Comparison of ENCODE assay signal across 8 cellular contexts in genomic region chr18:24426073-24426397, GRCh38. TPM values are rescaled to one million over a fixed set of nuclear protein-coding genes. Genes with fewer than 3 reads are reported as not detected.
DNase-seq lines count a peak whose midpoint lies in the region; ATAC-seq and TF ChIP-seq lines count a peak whose summit lies in the region.

No MANE protein-coding gene starts in this region.

- no peak overlapping the region for H3K14ac ChIP-seq in neuronal stem cell (ENCODE audit: low read length)

- peaks cover 0 to 12% (median 5%) of the 10 kb centered on the region in 7 donors for H3K9me3 Mint-ChIP-seq in CD14-positive monocyte

- in situ Hi-C loops in Panc1 (cut with HindIII; ENCODE audit: low pct_unique_long_range_greater_than_20kb, low sequenced_read_pairs) = no loop called here

- TF ChIP-seq CTCF in CD14-positive monocyte (IDR thresholded peaks at IDR 0.05) = no peak
- no peak for TF ChIP-seq CTCF in Panc1 (IDR thresholded peaks at IDR 0.05)

- H3K9ac ChIP-seq in neuronal stem cell (ENCODE audit: low read depth, low read length, poor library complexity) = peak overlapping the region; percentile 50

- peak overlapping the region; percentile 92 for H3K23ac ChIP-seq in neuronal stem cell (ENCODE audit: low read depth, low read length, poor library complexity)

- WGBS in neuronal stem cell (ENCODE audit: extremely low coverage in 2 of 2, insufficient read length in 2 of 2, insufficient replicate concordance in 1 of 2), 2 donors = no CpG with 5 or more reads among the region's 11 CpGs

- H3K27ac Mint-ChIP-seq in CD14-positive monocyte = peak overlapping the region in 6 of 7 donors; percentile 9 to 92 (median 86)

- H3K18ac ChIP-seq in neuronal stem cell (ENCODE audit: low read length) = peak overlapping the region; percentile 98

- H2BK15ac ChIP-seq in neuronal stem cell (ENCODE audit: low read length) = no peak overlapping the region

- intact Hi-C loops in CD14-positive monocyte (cut with micrococcal nuclease) = no loop called here
- intact Hi-C loops in Panc1 (cut with micrococcal nuclease; ENCODE audit: unreplicated experiment) = loop anchor here (5.0 kb wide), 1 partner anchor 194 kb away; no protein-coding TSS in a partner anchor

- H3K36me3 Mint-ChIP-seq in CD14-positive monocyte = peaks cover 10 to 13% of the 10 kb centered on the region in 2 donors

- H2BK120ac ChIP-seq in neuronal stem cell (ENCODE audit: low read depth, low read length) = no peak overlapping the region

- peak overlapping the region; percentile 90 to 95 for H3K4me3 Mint-ChIP-seq in CD14-positive monocyte

- H3K9me3 ChIP-seq in Panc1 (ENCODE audit: control insufficient read depth, insufficient read depth, low read depth, low read length) (peaks cover 4% of the 10 kb centered on the region; the same call in 1 of the 2 replicates), neuronal stem cell (replicated peaks in 1 of 2; ENCODE audit: control insufficient read depth in 2 of 2, insufficient read depth in 1 of 2, low read depth in 1 of 2, low read length in 2 of 2) (no peaks in the 10 kb centered on the region)

- H4K8ac ChIP-seq in neuronal stem cell (ENCODE audit: low read depth, low read length) = no peak overlapping the region

- peaks cover 6 to 12% (median 7%) of the 10 kb centered on the region in 3 donors for H3K27me3 Mint-ChIP-seq in CD14-positive monocyte (ENCODE audit: low read depth in 3 of 3)

- H3K4ac ChIP-seq in neuronal stem cell (ENCODE audit: low read length) = no peak overlapping the region

- peak overlapping the region; percentile 70 to 72 for H3K4me3 ChIP-seq in Panc1 (ENCODE audit: low read depth in 2 of 2, low read length in 2 of 2)
- peak overlapping the region; percentile 75 to 78 for H3K4me3 ChIP-seq in neuronal stem cell (ENCODE audit: low read length in 2 of 2)

- H3K27me3 ChIP-seq in Panc1 (ENCODE audit: control insufficient read depth, insufficient read depth, low read length) (peaks cover 4% of the 10 kb centered on the region), neuronal stem cell (ENCODE audit: control insufficient read depth in 3 of 3, insufficient read depth in 3 of 3, low read depth in 1 of 3, low read length in 3 of 3) (peaks cover 0 to 20% (median 0%) of the 10 kb centered on the region in 3 experiments)

- TSS peak; percentile 98 for BruUV-seq in Panc1 (replicated peaks; lab: Mats Ljungman, UMichigan)

- POLR2A ChIA-PET in Panc1 (lab: Charles Lee) = no interaction called here

- ATAC-seq in Panc1 (no peak), HG02588 (IDR thresholded peaks at IDR 0.05; ENCODE audit: unreplicated experiment) (no peak)

- CTCF ChIA-PET in Panc1 (lab: Charles Lee) = no interaction called here

- peak overlapping the region; percentile 91 for H2AFZ ChIP-seq in neuronal stem cell (ENCODE audit: low read length)

- H4K91ac ChIP-seq in neuronal stem cell (ENCODE audit: low read depth, low read length, poor library complexity) = no peak overlapping the region

- no peaks in the 10 kb centered on the region for H3K79me1 ChIP-seq in neuronal stem cell (ENCODE audit: low read depth, low read length)

- no peak for DNase-seq in CD14-positive monocyte (ENCODE audit: low spot score)
- DNase-seq in Panc1 (ENCODE audit: low read depth, low spot score) = no peak
- DNase-seq in epithelial cell of prostate (ENCODE audit: low read depth, low spot score) = no peak
- DNase-seq in neuronal stem cell (ENCODE audit: low spot score) = no peak
- no peak for DNase-seq in midbrain (lab: John Stamatoyannopoulos, UW)
- DNase-seq in NCI-H1930 (lab: John Stamatoyannopoulos, UW) = no peak
- no peak for DNase-seq in dedifferentiated amniotic fluid mesenchymal stem cell (ENCODE audit: extremely low spot score)

- H3K4me2 ChIP-seq in neuronal stem cell (ENCODE audit: insufficient read depth, low read length, poor library complexity, severe bottlenecking) = peak overlapping the region; percentile 67

- peaks cover 16% of the 10 kb centered on the region for H3K4me1 Mint-ChIP-seq in CD14-positive monocyte

- no peak overlapping the region for H2AK5ac ChIP-seq in neuronal stem cell (ENCODE audit: low read depth, low read length)

- no peak overlapping the region for H2BK12ac ChIP-seq in neuronal stem cell (ENCODE audit: low read length)

- H3K4me1 ChIP-seq in Panc1 (ENCODE audit: control insufficient read depth, insufficient read depth, low read length) (peaks cover 4% of the 10 kb centered on the region; the same call in 1 of the 2 replicates), neuronal stem cell (ENCODE audit: control insufficient read depth in 2 of 2, insufficient read depth in 1 of 2, low read depth in 1 of 2, low read length in 2 of 2) (no peaks in the 10 kb centered on the region)

- peak overlapping the region; percentile 92 for H3K27ac ChIP-seq in Panc1 (ENCODE audit: low read length)
- H3K27ac ChIP-seq in epithelial cell of prostate = peak overlapping the region; percentile 72
- H3K27ac ChIP-seq in neuronal stem cell (replicated peaks; ENCODE audit: low read length) = peak overlapping the region; percentile 94

- H3K36me3 ChIP-seq in Panc1 (ENCODE audit: control insufficient read depth, insufficient read depth, low read length) = peaks cover 3% of the 10 kb centered on the region
- peaks cover 0 to 24% of the 10 kb centered on the region in 2 donors for H3K36me3 ChIP-seq in neuronal stem cell (replicated peaks in 1 of 2; ENCODE audit: control insufficient read depth in 2 of 2, insufficient read depth in 2 of 2, low read length in 2 of 2)

- H2BK5ac ChIP-seq in neuronal stem cell (ENCODE audit: low read length) = peak overlapping the region; percentile 91

RNA-seq across cellular contexts. Expression of gene IMPACT, which starts 0.4 kb away (rescaled TPM):
- 10 to 100 TPM; 15.8 to 19.7 TPM for polyA plus RNA-seq in CD14-positive monocyte
- total RNA-seq in Panc1 (2021; ENCODE audit: unreplicated experiment) = 36.2 TPM
- polyA plus RNA-seq in Panc1 (2012; ENCODE audit: insufficient read length) = 34.5 TPM
- 36.7 TPM for polyA plus RNA-seq in neuronal stem cell (2013, experiment 1 of 2)
- polyA plus RNA-seq in neuronal stem cell (2013, experiment 2 of 2) = 38.9 TPM

RNA-seq across cellular contexts. Expression of gene OSBPL1A, which starts 28.4 kb away (rescaled TPM):
- 1 to 10 TPM; 6.3 to 7.1 TPM for polyA plus RNA-seq in CD14-positive monocyte
- total RNA-seq in Panc1 (2021; ENCODE audit: unreplicated experiment) = 50.5 TPM
- 43.2 TPM for polyA plus RNA-seq in Panc1 (2012; ENCODE audit: insufficient read length)
- 44.7 TPM for polyA plus RNA-seq in neuronal stem cell (2013, experiment 1 of 2)
- 45.3 TPM for polyA plus RNA-seq in neuronal stem cell (2013, experiment 2 of 2)

RNA-seq across cellular contexts. Expression of gene HRH4, which starts 34.4 kb away (rescaled TPM):
- under 1 TPM in 1 of 2 donors, not detected in 1; 0.10 TPM for polyA plus RNA-seq in CD14-positive monocyte
- total RNA-seq in Panc1 (2021; ENCODE audit: unreplicated experiment) = not detected
- not detected for polyA plus RNA-seq in Panc1 (2012; ENCODE audit: insufficient read length)
- 0.03 TPM for polyA plus RNA-seq in neuronal stem cell (2013, experiment 1 of 2)
- polyA plus RNA-seq in neuronal stem cell (2013, experiment 2 of 2) = 0.04 TPM
